14 cellular contexts compared by ENCODE assay signal in genomic region chr19:38329651-38330050, GRCh38. TPM values are rescaled to one million over a fixed set of nuclear protein-coding genes. Genes with fewer than 3 reads are reported as not detected.
DNase-seq lines count a peak whose midpoint lies in the region; ATAC-seq and TF ChIP-seq lines count a peak whose summit lies in the region.
"Had no signal": no experiment of that assay in that cellular context is flagged by ENCODE, and none has a peak within 500 bp of the region (broad histone marks: within the 10 kb centered on the region; RNA-seq: fewer than 3 reads in every experiment).

No MANE protein-coding gene starts in this region.

- H3K27me3 ChIP-seq in neural progenitor cell (no peaks in the 10 kb centered on the region), left lung (no peaks in the 10 kb centered on the region)

- no peak overlapping the region for H3K4me3 Mint-ChIP-seq in natural killer cell treated with Interleukin-12 subunit alpha and Interleukin-12 subunit beta and Interleukin-15 and Interleukin-18, amount 100 ng/mL, for 72 hours
- H3K4me3 Mint-ChIP-seq in natural killer cell, result no peak overlapping the region
- H3K4me3 Mint-ChIP-seq in activated T-helper 17 cell treated with anti-CD3 and anti-CD28 coated beads, Interleukin-2, amount 50 U/mL, for 72 hours, result no peak overlapping the region
- no peak overlapping the region for H3K4me3 Mint-ChIP-seq in neural progenitor cell
- H3K4me3 Mint-ChIP-seq: B cell; CD4-positive, alpha-beta T cell; GM23338 had no signal

- no peaks in the 10 kb centered on the region for H3K36me3 ChIP-seq in neural progenitor cell
- peaks cover 0 to 44% of the 10 kb centered on the region in 2 donors for H3K36me3 ChIP-seq in left lung

- H3K79me2 ChIP-seq in neural progenitor cell (ENCODE audit: low read depth), result no peaks in the 10 kb centered on the region

- H3K4me1 ChIP-seq in neural progenitor cell, result no peaks in the 10 kb centered on the region
- no peaks in the 10 kb centered on the region for H3K4me1 ChIP-seq in left lung

- no peak overlapping the region for H3K27ac Mint-ChIP-seq in natural killer cell treated with Interleukin-12 subunit alpha and Interleukin-12 subunit beta and Interleukin-15 and Interleukin-18, amount 100 ng/mL, for 72 hours
- H3K27ac Mint-ChIP-seq in natural killer cell, result no peak overlapping the region
- peak overlapping the region; percentile 14 for H3K27ac Mint-ChIP-seq in activated T-helper 17 cell treated with anti-CD3 and anti-CD28 coated beads, Interleukin-2, amount 50 U/mL, for 72 hours
- peak overlapping the region; percentile 47 for H3K27ac Mint-ChIP-seq in neural progenitor cell
- H3K27ac Mint-ChIP-seq: B cell; CD4-positive, alpha-beta T cell; GM23338 had no signal

- no peaks in the 10 kb centered on the region for H3K9me3 Mint-ChIP-seq in natural killer cell treated with Interleukin-12 subunit alpha and Interleukin-12 subunit beta and Interleukin-15 and Interleukin-18, amount 100 ng/mL, for 72 hours
- no peaks in the 10 kb centered on the region for H3K9me3 Mint-ChIP-seq in natural killer cell
- no peaks in the 10 kb centered on the region for H3K9me3 Mint-ChIP-seq in activated T-helper 17 cell treated with anti-CD3 and anti-CD28 coated beads, Interleukin-2, amount 50 U/mL, for 72 hours
- H3K9me3 Mint-ChIP-seq in neural progenitor cell, result no peaks in the 10 kb centered on the region
- H3K9me3 Mint-ChIP-seq: CD4-positive, alpha-beta T cell; GM23338 had no signal

- no peaks in the 10 kb centered on the region for H4K20me1 ChIP-seq in neural progenitor cell (ENCODE audit: low read depth)

- no peak overlapping the region for H3K4me3 ChIP-seq in neural progenitor cell
- H3K4me3 ChIP-seq in left lung, result no peak overlapping the region
- H3K4me3 ChIP-seq: GM23338 had no signal

- H2AFZ ChIP-seq in neural progenitor cell (replicated peaks), result no peak overlapping the region
- H2AFZ ChIP-seq: GM23338 had no signal

- intact Hi-C loops in natural killer cell (cut with micrococcal nuclease), result loop anchor here (5.0 to 10.0 kb wide), 2 partner anchors 187 to 1015 kb away; no protein-coding TSS in a partner anchor
- intact Hi-C loops in left lung (cut with DNase I), result no loop called here

- ATAC-seq in natural killer cell treated with Interleukin-12 subunit alpha and Interleukin-12 subunit beta and Interleukin-15 and Interleukin-18, amount 100 ng/mL, for 72 hours, result peak in 1 of 2 donors; percentile 24
- no peak for ATAC-seq in natural killer cell
- ATAC-seq in activated T-helper 17 cell treated with anti-CD3 and anti-CD28 coated beads, Interleukin-2, amount 50 U/mL, for 72 hours (replicated peaks), result no peak
- ATAC-seq in left lung, result no peak
- ATAC-seq: GM23338 had no signal

- H3K27me3 Mint-ChIP-seq in natural killer cell treated with Interleukin-12 subunit alpha and Interleukin-12 subunit beta and Interleukin-15 and Interleukin-18, amount 100 ng/mL, for 72 hours, result peaks cover 0 to 2% of the 10 kb centered on the region in 2 donors
- H3K27me3 Mint-ChIP-seq in natural killer cell (ENCODE audit: low read depth in 2 of 2), result peaks cover 0 to 4% of the 10 kb centered on the region in 2 donors
- no peaks in the 10 kb centered on the region for H3K27me3 Mint-ChIP-seq in activated T-helper 17 cell treated with anti-CD3 and anti-CD28 coated beads, Interleukin-2, amount 50 U/mL, for 72 hours
- H3K27me3 Mint-ChIP-seq in neural progenitor cell (ENCODE audit: insufficient read depth, low read depth), result peaks cover 7% of the 10 kb centered on the region
- H3K27me3 Mint-ChIP-seq: B cell; CD4-positive, alpha-beta T cell had no signal

- H3K4me1 Mint-ChIP-seq in natural killer cell treated with Interleukin-12 subunit alpha and Interleukin-12 subunit beta and Interleukin-15 and Interleukin-18, amount 100 ng/mL, for 72 hours (ENCODE audit: low read depth in 2 of 2), result no peaks in the 10 kb centered on the region
- H3K4me1 Mint-ChIP-seq in natural killer cell, result no peaks in the 10 kb centered on the region
- H3K4me1 Mint-ChIP-seq in activated T-helper 17 cell treated with anti-CD3 and anti-CD28 coated beads, Interleukin-2, amount 50 U/mL, for 72 hours, result no peaks in the 10 kb centered on the region
- H3K4me1 Mint-ChIP-seq in neural progenitor cell, result peaks cover 4% of the 10 kb centered on the region
- H3K4me1 Mint-ChIP-seq: B cell, GM23338 had no signal

- no peaks in the 10 kb centered on the region for H3F3A ChIP-seq in neural progenitor cell (ENCODE audit: low read depth)

- H3K36me3 Mint-ChIP-seq in natural killer cell treated with Interleukin-12 subunit alpha and Interleukin-12 subunit beta and Interleukin-15 and Interleukin-18, amount 100 ng/mL, for 72 hours, result peaks cover 11% of the 10 kb centered on the region
- no peaks in the 10 kb centered on the region for H3K36me3 Mint-ChIP-seq in natural killer cell
- H3K36me3 Mint-ChIP-seq in activated T-helper 17 cell treated with anti-CD3 and anti-CD28 coated beads, Interleukin-2, amount 50 U/mL, for 72 hours (ENCODE audit: low read depth), result peaks cover 45% of the 10 kb centered on the region
- H3K36me3 Mint-ChIP-seq in neural progenitor cell, result no peaks in the 10 kb centered on the region

- no peak overlapping the region for H3K9ac ChIP-seq in neural progenitor cell

- no peak overlapping the region for H3K4me2 ChIP-seq in neural progenitor cell
- H3K4me2 ChIP-seq: GM23338 had no signal

- H3K9me3 ChIP-seq in neural progenitor cell (ENCODE audit: low read depth) (no peaks in the 10 kb centered on the region), left lung (no peaks in the 10 kb centered on the region)

- peak; percentile 53 for DNase-seq in natural killer cell treated with Interleukin-12 subunit alpha and Interleukin-12 subunit beta and Interleukin-15 and Interleukin-18, amount 100 ng/mL, for 72 hours (ENCODE audit: low spot score)
- DNase-seq in natural killer cell, result no peak
- DNase-seq in neural progenitor cell (ENCODE audit: low spot score), result no peak
- no peak for DNase-seq in retina
- DNase-seq in left lung, result no peak
- DNase-seq in activated effector memory CD4-positive, alpha-beta T cell treated with anti-CD3 and anti-CD28 coated beads, Interleukin-2, amount 50 U/mL, for 16 hours, result no peak
- DNase-seq in A172 (ENCODE audit: low spot score), result no peak
- DNase-seq: C1 segment of cervical spinal cord; CD4-positive, alpha-beta T cell; DMS79; H7 had no signal

- H3K27ac ChIP-seq in neural progenitor cell, result no peak overlapping the region
- no peak overlapping the region for H3K27ac ChIP-seq in left lung

- no peak for TF ChIP-seq CTCF in natural killer cell (IDR thresholded peaks at IDR 0.05)
- TF ChIP-seq CTCF in neural progenitor cell (IDR thresholded peaks at IDR 0.05), result no peak
- no peak for TF ChIP-seq CTCF in left lung (IDR thresholded peaks at IDR 0.05)

RNA-seq across cellular contexts. Expression of gene CATSPERG, which starts 6.0 kb away (rescaled TPM):
- total RNA-seq in natural killer cell treated with Interleukin-12 subunit alpha and Interleukin-12 subunit beta and Interleukin-15 and Interleukin-18, amount 100 ng/mL, for 72 hours, result 1 to 10 TPM; 6.1 to 9.4 TPM
- total RNA-seq in natural killer cell (10 to 100 TPM; 16.6 to 29.2 (median 25.6) TPM), neural progenitor cell (ENCODE audit: low replicate concordance) (1.4 and 5.5 TPM in 2 replicates), left lung (1 to 10 TPM; 7.6 to 9.6 TPM)
- 10 to 100 TPM in 1 of 2 donors, 1 to 10 TPM in 1; 5.0 to 15.2 TPM for total RNA-seq in activated T-helper 17 cell treated with anti-CD3 and anti-CD28 coated beads, Interleukin-2, amount 50 U/mL, for 72 hours
- 1.5 TPM in 2 replicates for total RNA-seq in A172 (2014; rRNA removed; shearing (Covaris generic))

RNA-seq across cellular contexts. Expression of gene KCNK6, which starts 10.0 kb away (rescaled TPM):
- 1 to 10 TPM; 3.7 to 7.7 TPM for total RNA-seq in natural killer cell treated with Interleukin-12 subunit alpha and Interleukin-12 subunit beta and Interleukin-15 and Interleukin-18, amount 100 ng/mL, for 72 hours
- 1 to 10 TPM; 2.1 to 6.2 (median 2.5) TPM for total RNA-seq in natural killer cell
- total RNA-seq in activated T-helper 17 cell treated with anti-CD3 and anti-CD28 coated beads, Interleukin-2, amount 50 U/mL, for 72 hours, result 10 to 100 TPM; 13.7 to 19.4 TPM
- 0.92 and 2.5 TPM in 2 replicates for total RNA-seq in neural progenitor cell (ENCODE audit: low replicate concordance)
- total RNA-seq in left lung, result 10 to 100 TPM; 11.8 to 12.4 TPM
- total RNA-seq in A172 (2014; rRNA removed; shearing (Covaris generic)), result 0.17 and 0.57 TPM in 2 replicates

RNA-seq across cellular contexts. Expression of gene YIF1B, which starts 13.9 kb away (rescaled TPM):
- total RNA-seq in natural killer cell treated with Interleukin-12 subunit alpha and Interleukin-12 subunit beta and Interleukin-15 and Interleukin-18, amount 100 ng/mL, for 72 hours, result 10 to 100 TPM; 56.0 to 59.2 TPM
- total RNA-seq in natural killer cell (10 to 100 TPM; 23.2 to 28.4 (median 24.1) TPM), neural progenitor cell (ENCODE audit: low replicate concordance) (38.1 and 92.9 TPM in 2 replicates), left lung (10 to 100 TPM; 52.0 to 59.6 TPM)
- total RNA-seq in activated T-helper 17 cell treated with anti-CD3 and anti-CD28 coated beads, Interleukin-2, amount 50 U/mL, for 72 hours, result 10 to 100 TPM; 77.2 to 84.3 TPM
- 98.8 and 110 TPM in 2 replicates for total RNA-seq in A172 (2014; rRNA removed; shearing (Covaris generic))

RNA-seq across cellular contexts. Expression of gene C19orf33, which starts 25.6 kb away (rescaled TPM):
- not detected for total RNA-seq in natural killer cell treated with Interleukin-12 subunit alpha and Interleukin-12 subunit beta and Interleukin-15 and Interleukin-18, amount 100 ng/mL, for 72 hours
- total RNA-seq in natural killer cell, result 1 to 10 TPM in 2 of 3 donors, not detected in 1; 1.5 to 4.0 TPM
- under 1 TPM in 1 of 2 donors, not detected in 1; 0.87 TPM for total RNA-seq in activated T-helper 17 cell treated with anti-CD3 and anti-CD28 coated beads, Interleukin-2, amount 50 U/mL, for 72 hours
- total RNA-seq in neural progenitor cell (ENCODE audit: low replicate concordance), result not detected in 2 replicates
- 100 to 1,000 TPM in 1 of 2 donors, 10 to 100 TPM in 1; 63.2 to 120 TPM for total RNA-seq in left lung
- total RNA-seq in A172 (2014; rRNA removed; shearing (Covaris generic)), result 220 and 316 TPM in 2 replicates
- total RNA-seq: CD4-positive, alpha-beta T cell had no signal

RNA-seq across cellular contexts. Expression of gene PSMD8, which starts 44.7 kb away (rescaled TPM):
- total RNA-seq in natural killer cell treated with Interleukin-12 subunit alpha and Interleukin-12 subunit beta and Interleukin-15 and Interleukin-18, amount 100 ng/mL, for 72 hours, result 100 to 1,000 TPM; 133 to 252 TPM
- 100 to 1,000 TPM; 109 to 115 (median 109) TPM for total RNA-seq in natural killer cell
- 100 to 1,000 TPM; 166 to 242 TPM for total RNA-seq in activated T-helper 17 cell treated with anti-CD3 and anti-CD28 coated beads, Interleukin-2, amount 50 U/mL, for 72 hours
- total RNA-seq in neural progenitor cell (ENCODE audit: low replicate concordance), result 119 and 196 TPM in 2 replicates
- total RNA-seq in left lung, result 100 to 1,000 TPM; 140 to 173 TPM
- 447 and 579 TPM in 2 replicates for total RNA-seq in A172 (2014; rRNA removed; shearing (Covaris generic))

Comparison
In these comparisons a context has a peak if more than half of its experiments do, and no peak if none do; other contexts are left out.
1. H3K27ac Mint-ChIP-seq: peak in activated T-helper 17 cell treated with anti-CD3 and anti-CD28 coated beads, Interleukin-2, amount 50 U/mL, for 72 hours (single experiment) and neural progenitor cell (single experiment); none in natural killer cell treated with Interleukin-12 subunit alpha and Interleukin-12 subunit beta and Interleukin-15 and Interleukin-18, amount 100 ng/mL, for 72 hours (0 of 2) and natural killer cell (0 of 2).